Comparison of ENCODE assay signal across 8 cellular contexts in genomic region chr18:33201509-33201926, GRCh38.
A peak's percentile ranks its signal among the peaks of the same experiment; 100 is the strongest.
DNase-seq lines count a peak whose midpoint lies in the region; ATAC-seq and TF ChIP-seq lines count a peak whose summit lies in the region.

No MANE protein-coding gene starts in this region.

- H3K4me1 ChIP-seq in BLaER1, result peaks cover 12% of the 10 kb centered on the region
- no peaks in the 10 kb centered on the region for H3K4me1 ChIP-seq in right lobe of liver

- peak; percentile 83 for TF ChIP-seq CTCF in brain microvascular endothelial cell (IDR thresholded peaks at IDR 0.05; ENCODE audit: low read depth, low read length, missing control alignments)
- TF ChIP-seq CTCF in right lobe of liver (IDR thresholded peaks at IDR 0.05), result peak; percentile 18 to 56 (median 38)

- no peaks in the 10 kb centered on the region for H3K27me3 ChIP-seq in BLaER1
- H3K27me3 ChIP-seq in brain microvascular endothelial cell (replicated peaks), result no peaks in the 10 kb centered on the region
- H3K27me3 ChIP-seq in right lobe of liver, result no peaks in the 10 kb centered on the region

- H3K4me2 ChIP-seq in BLaER1, result peak overlapping the region; percentile 52

- H3K4me3 ChIP-seq in BLaER1, result no peak overlapping the region
- H3K4me3 ChIP-seq in brain microvascular endothelial cell (ENCODE audit: low read depth, low read length), result peak overlapping the region; percentile 29
- no peak overlapping the region for H3K4me3 ChIP-seq in right lobe of liver

- H3K9me3 ChIP-seq in BLaER1, result no peaks in the 10 kb centered on the region
- no peaks in the 10 kb centered on the region for H3K9me3 ChIP-seq in right lobe of liver

- DNase-seq in KG1 (lab: John Stamatoyannopoulos, UW) (peak; percentile 1), brain microvascular endothelial cell (peak; percentile 2), right lobe of liver (no peak), DMS153 treated with DMSO at 0.1 percent for 48 hours (lab: John Stamatoyannopoulos, UW; ENCODE audit: unreplicated experiment) (no peak), ureter (ENCODE audit: low spot score) (no peak)
- no peak for DNase-seq in central memory CD4-positive, alpha-beta T cell

- H3K9ac ChIP-seq in BLaER1, result no peak overlapping the region

- no peak for TF ChIP-seq POLR2A in right lobe of liver (IDR thresholded peaks at IDR 0.05)

- intact Hi-C loops in right lobe of liver (cut with DNase I), result no loop called here

- no peak overlapping the region for H3K27ac ChIP-seq in BLaER1
- no peak overlapping the region for H3K27ac ChIP-seq in brain microvascular endothelial cell
- H3K27ac ChIP-seq in right lobe of liver, result no peak overlapping the region

- in situ Hi-C loops in brain microvascular endothelial cell (cut with HindIII; ENCODE audit: low pct_ligation_motif_present, low sequenced_read_pairs), result no loop called here

- 9% methylated on average over 8 of the region's 8 CpGs for WGBS in right lobe of liver (ENCODE audit: insufficient coverage, low coverage, low lambda C conversion rate, missing lambda C conversion rate)

- H3K36me3 ChIP-seq in BLaER1, result no peaks in the 10 kb centered on the region
- no peaks in the 10 kb centered on the region for H3K36me3 ChIP-seq in brain microvascular endothelial cell (replicated peaks)
- H3K36me3 ChIP-seq in right lobe of liver, result no peaks in the 10 kb centered on the region

- H4K20me1 ChIP-seq in BLaER1, result no peaks in the 10 kb centered on the region

- ATAC-seq in right lobe of liver (peak; percentile 41 to 73 (median 56)), esophagus mucosa (no peak)

Comparison
In these comparisons a context has a peak if more than half of its experiments do, and no peak if none do; other contexts are left out.
1. DNase-seq: peak in KG1 (single experiment) and brain microvascular endothelial cell (single experiment); none in right lobe of liver (0 of 3), DMS153 treated with DMSO at 0.1 percent for 48 hours (single experiment), central memory CD4-positive, alpha-beta T cell (single experiment) and ureter (single experiment).